Comparison of ENCODE assay signal across 1 cellular context in genomic region chr21:32472890-32473765, GRCh38.
TF ChIP-seq lines count a peak whose summit lies in the region.

No MANE protein-coding gene starts in this region.

TF ChIP-seq in H1, 55 proteins besides CTCF, POLR2A, EP300 and RAD21:
- TF ChIP-seq KDM5A (IDR thresholded peaks at IDR 0.05; ENCODE audit: low read length) (no peak), RNF2 (IDR thresholded peaks at IDR 0.05; ENCODE audit: borderline replicate concordance, low read depth, low read length, missing control alignments, poor library complexity, severe bottlenecking) (no peak), GTF2F1 (IDR thresholded peaks at IDR 0.05; ENCODE audit: borderline replicate concordance, low read depth, low read length) (no peak), PHF8 (conservative IDR thresholded peaks at IDR 0.05; ENCODE audit: low read depth, low read length) (no peak), FOSL1 (IDR thresholded peaks at IDR 0.05; ENCODE audit: insufficient read depth, low read depth, low read length) (no peak), GABPA (IDR thresholded peaks at IDR 0.05; ENCODE audit: borderline replicate concordance, insufficient read depth, low read length) (no peak), TEAD4 (IDR thresholded peaks at IDR 0.05; ENCODE audit: low read depth, low read length) (no peak), KDM1A (IDR thresholded peaks at IDR 0.05; ENCODE audit: borderline replicate concordance, low read length) (no peak), ATF2 (IDR thresholded peaks at IDR 0.05; ENCODE audit: low read length) (no peak), SAP30 (IDR thresholded peaks at IDR 0.05; ENCODE audit: insufficient read depth, insufficient replicate concordance, low read length) (no peak), POLR2AphosphoS5 (IDR thresholded peaks at IDR 0.05; ENCODE audit: low read depth, low read length) (no peak)
